Comparison of ENCODE assay signal across 26 cellular contexts in genomic region chr2:183780072-183780471, GRCh38.
"Had no signal": no experiment of that assay in that cellular context is flagged by ENCODE, and none has a peak within 500 bp of the region (broad histone marks: within the 10 kb centered on the region; RNA-seq: fewer than 3 reads in every experiment).

No MANE protein-coding gene starts in this region.

- H3K36me3 ChIP-seq: stomach, suprapubic skin, thoracic aorta, thyroid gland, tibial artery, tibial nerve, transverse colon, upper lobe of left lung, upper lobe of right lung, uterus, vagina had no signal

- H3K27ac ChIP-seq: stomach, suprapubic skin, testis, thoracic aorta, thyroid gland, tibial artery, tibial nerve, transverse colon, upper lobe of left lung, upper lobe of right lung, uterus, vagina had no signal

- H3K27me3 ChIP-seq: stomach, suprapubic skin, testis, thyroid gland, tibial artery, tibial nerve, transverse colon, upper lobe of left lung, upper lobe of right lung, uterus, vagina had no signal

- H3K4me1 ChIP-seq: stomach, suprapubic skin, testis, thyroid gland, tibial artery, tibial nerve, transverse colon, upper lobe of left lung, upper lobe of right lung, uterus, vagina had no signal

- H3K4me3 ChIP-seq: stomach, suprapubic skin, testis, thoracic aorta, thyroid gland, tibial artery, tibial nerve, transverse colon, upper lobe of left lung, upper lobe of right lung, uterus, vagina had no signal

- DNase-seq: stimulated activated CD4-positive, alpha-beta T cell treated with anti-CD3 and anti-CD28 coated beads, Interleukin-2, amount 100 ng/mL, for 48 hours; stimulated activated CD4-positive, alpha-beta T cell treated with anti-CD3 and anti-CD28 coated beads, Interleukin-4, amount 100 ng/mL, for 1 hour; stimulated activated CD4-positive, alpha-beta T cell treated with anti-CD3 and anti-CD28 coated beads, Interleukin-4, amount 100 ng/mL, for 24 hours; stimulated activated CD4-positive, alpha-beta T cell treated with anti-CD3 and anti-CD28 coated beads, Interleukin-4, amount 100 ng/mL, for 4 hours; stimulated activated CD8-positive, alpha-beta memory T cell treated with anti-CD3 and anti-CD28 coated beads, Interleukin-4, amount 100 ng/mL, for 48 hours; stimulated activated naive B cell treated with anti-CD40 and anti-IgM and Interleukin-4, amounts not matched to agents 10 μg/mL and 1 μg/mL and 100 μg/mL, for 72 hours; stimulated activated naive CD4-positive, alpha-beta T cell; stimulated activated naive CD4-positive, alpha-beta T cell treated with Interleukin-2 at 50 U/mL for 16 hours; stimulated activated naive CD8-positive, alpha-beta T cell treated with anti-CD3 and anti-CD28 coated beads, Interleukin-15, amount 100 ng/mL, for 72 hours; stimulated activated naive CD8-positive, alpha-beta T cell treated with anti-CD3 and anti-CD28 coated beads, Interleukin-15, Interleukin-2, amounts not matched to agents 100 U/mL and 50 U/mL, for 24 hours; stomach; substantia nigra; testis; thyroid gland; tibial artery; transverse colon; trophoblast cell; upper lobe of left lung; upper lobe of right lung; uterus had no signal

- ATAC-seq: stimulated activated effector memory CD8-positive, alpha-beta T cell treated with anti-CD3 and anti-CD28 coated beads, Interleukin-12 subunit alpha, Interleukin-12 subunit beta, amount 100 ng/mL, for 72 hours; stimulated activated memory B cell treated with anti-CD40 and anti-IgM and Interleukin-4, amounts not matched to agents 10 μg/mL and 1 μg/mL and 100 μg/mL, for 72 hours; stimulated activated naive B cell treated with anti-CD40 and anti-IgM and Interleukin-4, amounts not matched to agents 10 μg/mL and 1 μg/mL and 100 μg/mL, for 72 hours; stimulated activated naive CD8-positive, alpha-beta T cell treated with anti-CD3 and anti-CD28 coated beads, Interleukin-15, amount 100 ng/mL, for 72 hours; stimulated activated naive CD8-positive, alpha-beta T cell treated with anti-CD3 and anti-CD28 coated beads, Interleukin-15, Interleukin-2, amounts not matched to agents 100 U/mL and 50 U/mL, for 24 hours; upper lobe of right lung had no signal

- H3K9me3 ChIP-seq: stomach, suprapubic skin, testis, thoracic aorta, thyroid gland, tibial artery, upper lobe of left lung, upper lobe of right lung, uterus, vagina had no signal
